ENCODE assay signal across 2 cellular contexts in the genomic region with DNA sequence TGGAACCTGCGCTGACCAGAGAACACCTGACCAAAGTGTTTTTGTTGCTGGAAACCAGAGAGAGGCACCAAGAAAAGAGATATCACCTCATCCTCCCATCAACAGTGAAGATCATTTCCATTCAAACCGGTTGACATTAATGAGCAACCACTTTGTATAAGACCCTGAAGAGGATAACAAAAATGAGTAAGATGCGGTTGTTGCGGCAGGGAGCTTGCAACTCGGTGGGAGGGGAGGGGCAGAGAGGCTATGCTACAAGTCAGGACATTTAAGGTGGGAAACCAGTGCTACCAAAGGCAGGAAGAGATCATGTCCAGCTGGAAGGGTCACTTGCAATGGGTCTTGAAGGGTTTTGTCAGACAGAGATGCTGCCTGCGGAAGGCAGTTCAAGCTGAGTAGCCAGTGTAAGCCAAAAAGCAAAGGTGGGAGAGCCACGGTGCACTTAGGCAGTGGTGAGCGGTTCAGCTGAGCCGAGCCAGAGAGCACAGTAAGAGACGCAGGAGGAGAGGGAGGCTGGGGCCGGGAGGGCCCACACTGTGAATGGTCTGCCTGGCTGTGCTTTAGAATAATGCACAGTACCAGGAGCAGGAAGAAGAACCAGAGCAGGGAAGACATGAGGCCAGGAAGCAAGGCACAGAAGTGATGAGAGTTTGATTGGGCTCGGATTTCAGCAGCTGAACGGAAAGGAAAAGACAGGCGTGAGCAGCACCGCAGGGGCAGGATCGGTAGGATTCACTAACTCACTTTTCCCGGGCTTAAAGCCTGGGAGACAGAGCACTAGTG.
TF ChIP-seq lines count a peak whose summit lies in the region.

No MANE protein-coding gene starts in this region.

TF ChIP-seq in GM23338, 12 proteins besides CTCF, POLR2A, EP300 and RAD21 (continues in another document):
- no peak for TF ChIP-seq POLR2AphosphoS5 (IDR thresholded peaks at IDR 0.05; ENCODE audit: low read depth)
- TF ChIP-seq, protein P1, sequence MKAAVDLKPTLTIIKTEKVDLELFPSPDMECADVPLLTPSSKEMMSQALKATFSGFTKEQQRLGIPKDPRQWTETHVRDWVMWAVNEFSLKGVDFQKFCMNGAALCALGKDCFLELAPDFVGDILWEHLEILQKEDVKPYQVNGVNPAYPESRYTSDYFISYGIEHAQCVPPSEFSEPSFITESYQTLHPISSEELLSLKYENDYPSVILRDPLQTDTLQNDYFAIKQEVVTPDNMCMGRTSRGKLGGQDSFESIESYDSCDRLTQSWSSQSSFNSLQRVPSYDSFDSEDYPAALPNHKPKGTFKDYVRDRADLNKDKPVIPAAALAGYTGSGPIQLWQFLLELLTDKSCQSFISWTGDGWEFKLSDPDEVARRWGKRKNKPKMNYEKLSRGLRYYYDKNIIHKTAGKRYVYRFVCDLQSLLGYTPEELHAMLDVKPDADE (IDR thresholded peaks at IDR 0.05): no peak
- no peak for TF ChIP-seq EZH2 (IDR thresholded peaks at IDR 0.05; ENCODE audit: low read depth, unreplicated experiment)
- no peak for TF ChIP-seq EZH2phosphoT487 (IDR thresholded peaks at IDR 0.05; ENCODE audit: unreplicated experiment)
- TF ChIP-seq, protein P2, sequence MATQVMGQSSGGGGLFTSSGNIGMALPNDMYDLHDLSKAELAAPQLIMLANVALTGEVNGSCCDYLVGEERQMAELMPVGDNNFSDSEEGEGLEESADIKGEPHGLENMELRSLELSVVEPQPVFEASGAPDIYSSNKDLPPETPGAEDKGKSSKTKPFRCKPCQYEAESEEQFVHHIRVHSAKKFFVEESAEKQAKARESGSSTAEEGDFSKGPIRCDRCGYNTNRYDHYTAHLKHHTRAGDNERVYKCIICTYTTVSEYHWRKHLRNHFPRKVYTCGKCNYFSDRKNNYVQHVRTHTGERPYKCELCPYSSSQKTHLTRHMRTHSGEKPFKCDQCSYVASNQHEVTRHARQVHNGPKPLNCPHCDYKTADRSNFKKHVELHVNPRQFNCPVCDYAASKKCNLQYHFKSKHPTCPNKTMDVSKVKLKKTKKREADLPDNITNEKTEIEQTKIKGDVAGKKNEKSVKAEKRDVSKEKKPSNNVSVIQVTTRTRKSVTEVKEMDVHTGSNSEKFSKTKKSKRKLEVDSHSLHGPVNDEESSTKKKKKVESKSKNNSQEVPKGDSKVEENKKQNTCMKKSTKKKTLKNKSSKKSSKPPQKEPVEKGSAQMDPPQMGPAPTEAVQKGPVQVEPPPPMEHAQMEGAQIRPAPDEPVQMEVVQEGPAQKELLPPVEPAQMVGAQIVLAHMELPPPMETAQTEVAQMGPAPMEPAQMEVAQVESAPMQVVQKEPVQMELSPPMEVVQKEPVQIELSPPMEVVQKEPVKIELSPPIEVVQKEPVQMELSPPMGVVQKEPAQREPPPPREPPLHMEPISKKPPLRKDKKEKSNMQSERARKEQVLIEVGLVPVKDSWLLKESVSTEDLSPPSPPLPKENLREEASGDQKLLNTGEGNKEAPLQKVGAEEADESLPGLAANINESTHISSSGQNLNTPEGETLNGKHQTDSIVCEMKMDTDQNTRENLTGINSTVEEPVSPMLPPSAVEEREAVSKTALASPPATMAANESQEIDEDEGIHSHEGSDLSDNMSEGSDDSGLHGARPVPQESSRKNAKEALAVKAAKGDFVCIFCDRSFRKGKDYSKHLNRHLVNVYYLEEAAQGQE (IDR thresholded peaks at IDR 0.05; ENCODE audit: unreplicated experiment): no peak
- no peak for TF ChIP-seq ZNF331 (CRISPR knock-in tag; IDR thresholded peaks at IDR 0.05; ENCODE audit: low read depth)
- TF ChIP-seq JUNB (IDR thresholded peaks at IDR 0.05; ENCODE audit: unreplicated experiment): no peak
- no peak for TF ChIP-seq STAT1 (IDR thresholded peaks at IDR 0.05; ENCODE audit: unreplicated experiment)
- TF ChIP-seq CREB1 (CRISPR knock-in tag; IDR thresholded peaks at IDR 0.05; ENCODE audit: low read depth): no peak
- TF ChIP-seq ZNF114 (CRISPR knock-in tag; IDR thresholded peaks at IDR 0.05): no peak

TF ChIP-seq in endothelial cell of umbilical vein, 7 proteins besides CTCF, POLR2A, EP300 and RAD21:
- TF ChIP-seq JUN (IDR thresholded peaks at IDR 0.05; ENCODE audit: borderline replicate concordance, insufficient read depth, insufficient read length, low read depth): no peak
- TF ChIP-seq MAX (IDR thresholded peaks at IDR 0.05; ENCODE audit: insufficient read depth, insufficient read length): no peak
- TF ChIP-seq FOS (IDR thresholded peaks at IDR 0.05; ENCODE audit: borderline replicate concordance, insufficient read depth, low read length): no peak
- no peak for TF ChIP-seq GATA2 (IDR thresholded peaks at IDR 0.05; ENCODE audit: insufficient read depth, insufficient read length, low read depth, low read length)
- no peak for TF ChIP-seq EZH2 (IDR thresholded peaks at IDR 0.05; ENCODE audit: borderline replicate concordance, low read depth, low read length, severe bottlenecking)
- TF ChIP-seq MYC (IDR thresholded peaks at IDR 0.05; ENCODE audit: low read depth, low read length): no peak
- no peak for TF ChIP-seq POLR2AphosphoS5 (IDR thresholded peaks at IDR 0.05; ENCODE audit: insufficient read depth, low read depth, low read length)
